10 cellular contexts compared by ENCODE assay signal in the genomic region with DNA sequence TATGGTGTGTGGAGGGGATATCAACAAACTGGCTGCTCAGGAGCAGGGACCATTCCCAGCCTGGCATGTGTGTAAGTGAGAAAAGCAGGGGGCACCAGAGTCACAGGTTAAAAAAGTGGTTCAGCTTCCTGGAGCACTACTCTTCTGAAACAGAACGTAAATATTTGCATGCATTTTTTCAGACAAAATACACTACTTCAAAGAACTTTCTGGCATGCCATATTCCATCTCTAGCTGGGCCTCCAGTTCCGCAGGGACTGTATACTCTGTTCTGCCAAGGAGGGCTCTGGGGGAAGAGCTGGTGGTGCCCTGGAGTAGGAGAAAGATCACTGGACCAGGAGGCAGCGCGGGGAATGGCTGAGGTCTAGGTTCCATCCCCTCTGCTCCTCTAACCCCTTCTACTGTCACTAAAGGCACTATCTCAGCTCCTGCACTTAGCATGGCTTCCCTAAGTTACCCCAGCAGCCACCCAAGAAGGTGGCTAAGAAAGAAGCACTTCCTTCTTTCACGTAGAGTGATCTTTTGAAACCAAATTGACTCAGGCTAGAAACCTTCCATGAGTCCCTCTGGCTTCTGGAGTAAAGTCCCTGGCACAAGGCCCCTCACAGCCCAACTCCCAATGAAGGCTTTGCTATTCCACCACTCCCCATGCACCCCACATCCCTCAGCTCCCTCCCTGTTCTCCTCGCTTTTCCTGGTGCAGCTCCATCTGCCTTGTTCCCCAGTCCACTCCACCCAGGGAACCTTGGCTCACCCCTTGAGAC. TPM values are rescaled to one million over a fixed set of nuclear protein-coding genes. Genes with fewer than 3 reads are reported as not detected.
A peak's percentile ranks its signal among the peaks of the same experiment; 100 is the strongest.
DNase-seq lines count a peak whose midpoint lies in the region; ATAC-seq and TF ChIP-seq lines count a peak whose summit lies in the region.
"Had no signal": no experiment of that assay in that cellular context is flagged by ENCODE, and none has a peak within 500 bp of the region (broad histone marks: within the 10 kb centered on the region; RNA-seq: fewer than 3 reads in every experiment).

No MANE protein-coding gene starts in this region.

- no peaks in the 10 kb centered on the region for H3K36me3 Mint-ChIP-seq in Calu3 (ENCODE audit: insufficient read depth, unreplicated experiment)
- no peaks in the 10 kb centered on the region for H3K36me3 Mint-ChIP-seq in activated CD8-positive, alpha-beta T cell treated with anti-CD3 and anti-CD28 coated beads, Interleukin-2, amount 10 ng/mL, durations not matched to agents 7 days and 5 days (ENCODE audit: low read depth)

- POLR2A ChIA-PET in activated CD8-positive, alpha-beta T cell treated with anti-CD3 and anti-CD28 coated beads, Interleukin-2, amount 10 ng/mL, durations not matched to agents 7 days and 5 days (lab: Charles Lee): no interaction called here

- no peak for ATAC-seq in activated CD8-positive, alpha-beta T cell treated with anti-CD3 and anti-CD28 coated beads, Interleukin-2, amount 10 ng/mL, durations not matched to agents 7 days and 5 days
- ATAC-seq in HG02678 (IDR thresholded peaks at IDR 0.05; ENCODE audit: unreplicated experiment): no peak
- ATAC-seq: activated CD4-positive, CD25-positive, alpha-beta regulatory T cell treated with anti-CD3 and anti-CD28 coated beads, Interleukin-2, amount 50 U/mL, for 24 hours had no signal

- H3K27me3 Mint-ChIP-seq in Calu3 (ENCODE audit: unreplicated experiment): no peaks in the 10 kb centered on the region
- H3K27me3 Mint-ChIP-seq in activated CD8-positive, alpha-beta T cell treated with anti-CD3 and anti-CD28 coated beads, Interleukin-2, amount 10 ng/mL, durations not matched to agents 7 days and 5 days (ENCODE audit: low read depth): no peaks in the 10 kb centered on the region

- no peaks in the 10 kb centered on the region for H3K9me3 Mint-ChIP-seq in Calu3 (ENCODE audit: low read depth, unreplicated experiment)
- H3K9me3 Mint-ChIP-seq in activated CD8-positive, alpha-beta T cell treated with anti-CD3 and anti-CD28 coated beads, Interleukin-2, amount 10 ng/mL, durations not matched to agents 7 days and 5 days (ENCODE audit: insufficient read depth): no peaks in the 10 kb centered on the region

- intact Hi-C loops in Calu3 (cut with micrococcal nuclease; ENCODE audit: unreplicated experiment): loop anchor here (1.0 to 10.0 kb wide), 4 partner anchors 38 to 329 kb away; no protein-coding TSS in a partner anchor
- intact Hi-C loops in spleen (cut with DNase I; ENCODE audit: low total_unique reads): no loop called here

- H3K4me1 ChIP-seq in spleen: peaks cover 0 to 42% (median 22%) of the 10 kb centered on the region in 6 donors

- CTCF ChIA-PET in Calu3 (lab: Charles Lee): interaction anchor here (0.7 to 1.1 kb wide), 5 partner anchors 46 to 334 kb away, joined by 3 to 8 read pairs (median 3); no protein-coding TSS in a partner anchor
- CTCF ChIA-PET in activated CD8-positive, alpha-beta T cell treated with anti-CD3 and anti-CD28 coated beads, Interleukin-2, amount 10 ng/mL, durations not matched to agents 7 days and 5 days (lab: Charles Lee): interaction anchor here (0.7 to 2.1 kb wide), 7 partner anchors 18 to 334 kb away, joined by 3 to 8 read pairs (median 3); no protein-coding TSS in a partner anchor

- no peak overlapping the region for H3K27ac Mint-ChIP-seq in Calu3 (ENCODE audit: unreplicated experiment)
- H3K27ac Mint-ChIP-seq in activated CD8-positive, alpha-beta T cell treated with anti-CD3 and anti-CD28 coated beads, Interleukin-2, amount 10 ng/mL, durations not matched to agents 7 days and 5 days: no peak overlapping the region

- peak overlapping the region in 2 of 8 donors; percentile 37 to 68 for H3K27ac ChIP-seq in spleen

- H3K4me1 Mint-ChIP-seq in Calu3 (ENCODE audit: low read depth, unreplicated experiment): peaks cover 16% of the 10 kb centered on the region
- peaks cover 44% of the 10 kb centered on the region for H3K4me1 Mint-ChIP-seq in activated CD8-positive, alpha-beta T cell treated with anti-CD3 and anti-CD28 coated beads, Interleukin-2, amount 10 ng/mL, durations not matched to agents 7 days and 5 days (ENCODE audit: low read depth)

- H3K4me3 ChIP-seq in spleen: no peak overlapping the region

- peak; percentile 61 for DNase-seq in Calu3
- DNase-seq in HT-29 (ENCODE audit: low spot score): peak; percentile 68
- peak; percentile 32 for DNase-seq in activated CD8-positive, alpha-beta T cell treated with anti-CD3 and anti-CD28 coated beads, Interleukin-2, amount 10 ng/mL, durations not matched to agents 7 days and 5 days
- DNase-seq in lung microvascular endothelial cell (ENCODE audit: low read depth in 2 of 2): peak; percentile 21 to 47
- no peak for DNase-seq in activated CD4-positive, alpha-beta T cell treated with anti-CD3 and anti-CD28 coated beads for 48 hours
- no peak for DNase-seq in hepatic stellate cell (ENCODE audit: low spot score)
- DNase-seq in spleen: no peak
- DNase-seq: effector CD4-positive, alpha-beta T cell had no signal

- no peaks in the 10 kb centered on the region for H3K27me3 ChIP-seq in spleen (replicated peaks in 1 of 7)

- WGBS in spleen, 5 donors: 74 to 85% (median 78%) methylated on average over 6 of the region's 6 CpGs

- no peaks in the 10 kb centered on the region for H3K36me3 ChIP-seq in spleen

- BruUV-seq in Calu3 (replicated peaks; lab: Mats Ljungman, UMichigan): no TSS peak

- no peak overlapping the region for H3K4me3 Mint-ChIP-seq in Calu3 (ENCODE audit: low read depth, unreplicated experiment)
- no peak overlapping the region for H3K4me3 Mint-ChIP-seq in activated CD8-positive, alpha-beta T cell treated with anti-CD3 and anti-CD28 coated beads, Interleukin-2, amount 10 ng/mL, durations not matched to agents 7 days and 5 days

- H3K9me3 ChIP-seq in spleen: no peaks in the 10 kb centered on the region

- peak; percentile 58 for TF ChIP-seq CTCF in Calu3 (IDR thresholded peaks at IDR 0.05; ENCODE audit: unreplicated experiment)
- TF ChIP-seq CTCF in spleen (IDR thresholded peaks at IDR 0.05 in 8 of 11, conservative IDR thresholded peaks at IDR 0.05 in 3 of 11): no peak

- TF ChIP-seq POLR2A in spleen (IDR thresholded peaks at IDR 0.05): no peak

RNA-seq across cellular contexts. Expression of gene CABLES1, which starts 57.6 kb away (rescaled TPM):
- total RNA-seq in Calu3 (2022): 16.2 and 16.9 TPM in 2 replicates
- 37.0 and 45.9 TPM in 2 replicates for total RNA-seq in HT-29 (2014; rRNA removed; shearing (Covaris generic))
- 1 to 10 TPM; 2.3 to 2.7 TPM for total RNA-seq in activated CD8-positive, alpha-beta T cell treated with anti-CD3 and anti-CD28 coated beads, Interleukin-2, amount 10 ng/mL, durations not matched to agents 7 days and 5 days
- total RNA-seq in lung microvascular endothelial cell: 29.9 and 74.8 TPM in 2 replicates
- 10 to 100 TPM in 2 of 7 donors, 1 to 10 TPM in 5; 4.2 to 18.7 (median 8.0) TPM for total RNA-seq in spleen
- 1 to 10 TPM; 1.7 to 2.3 (median 1.8) TPM for polyA plus RNA-seq in spleen

Comparison
In these comparisons a context has a peak if more than half of its experiments do, and no peak if none do; other contexts are left out.
1. DNase-seq: peak in Calu3 (single experiment), HT-29 (single experiment), activated CD8-positive, alpha-beta T cell treated with anti-CD3 and anti-CD28 coated beads, Interleukin-2, amount 10 ng/mL, durations not matched to agents 7 days and 5 days (single experiment) and lung microvascular endothelial cell (2 of 2); none in activated CD4-positive, alpha-beta T cell treated with anti-CD3 and anti-CD28 coated beads for 48 hours (single experiment), hepatic stellate cell (single experiment) and spleen (single experiment).